Comparison of ENCODE assay signal across 18 cellular contexts in genomic region chr4:168805341-168805740, GRCh38.
DNase-seq lines count a peak whose midpoint lies in the region; ATAC-seq and TF ChIP-seq lines count a peak whose summit lies in the region.
"Had no signal": no experiment of that assay in that cellular context is flagged by ENCODE, and none has a peak within 500 bp of the region (broad histone marks: within the 10 kb centered on the region; RNA-seq: fewer than 3 reads in every experiment).

No MANE protein-coding gene starts in this region.

- ATAC-seq in heart right ventricle: no peak

- no peak overlapping the region for H2BK5ac ChIP-seq in mesenchymal stem cell (ENCODE audit: low read depth, low read length, poor library complexity, severe bottlenecking)

- H3K23ac ChIP-seq in mesenchymal stem cell (ENCODE audit: low read length in 2 of 2): no peak overlapping the region

- no peaks in the 10 kb centered on the region for H4K20me1 ChIP-seq in smooth muscle cell (ENCODE audit: low read depth)

- no peak overlapping the region for H4K8ac ChIP-seq in mesenchymal stem cell (ENCODE audit: low read length)

- peaks cover 94% of the 10 kb centered on the region for H3K79me2 ChIP-seq in smooth muscle cell (ENCODE audit: low read depth)

- no peaks in the 10 kb centered on the region for H3K36me3 ChIP-seq in left ventricle myocardium inferior
- H3K36me3 ChIP-seq in heart right ventricle: no peaks in the 10 kb centered on the region
- no peaks in the 10 kb centered on the region for H3K36me3 ChIP-seq in mesenchymal stem cell (ENCODE audit: control insufficient read depth in 1 of 2, insufficient read depth in 2 of 2, low read depth in 1 of 2, low read length in 2 of 2)
- no peaks in the 10 kb centered on the region for H3K36me3 ChIP-seq in smooth muscle cell (ENCODE audit: low read depth)

- H2BK12ac ChIP-seq in mesenchymal stem cell (ENCODE audit: low read length in 2 of 2): no peak overlapping the region

- H3K79me1 ChIP-seq in mesenchymal stem cell (replicated peaks; ENCODE audit: low read length, poor library complexity, severe bottlenecking): peaks cover 2% of the 10 kb centered on the region

- H2AK5ac ChIP-seq in mesenchymal stem cell (ENCODE audit: low read length, severe bottlenecking): peak overlapping the region; percentile 88

- peak overlapping the region; percentile 48 for H2BK15ac ChIP-seq in mesenchymal stem cell (ENCODE audit: low read depth, poor library complexity, severe bottlenecking)

- peak overlapping the region; percentile 38 for H3K27ac ChIP-seq in left ventricle myocardium inferior (replicated peaks)
- H3K27ac ChIP-seq in heart right ventricle: peak overlapping the region in 2 of 10 donors; percentile 12 to 39
- no peak overlapping the region for H3K27ac ChIP-seq in mesenchymal stem cell (ENCODE audit: low read length, poor library complexity, severe bottlenecking)
- peak overlapping the region; percentile 88 for H3K27ac ChIP-seq in smooth muscle cell (ENCODE audit: low read depth)
- H3K27ac ChIP-seq: HL-60 had no signal

- H3K4me1 ChIP-seq in left ventricle myocardium inferior (peaks cover 19% of the 10 kb centered on the region), heart right ventricle (peaks cover 0 to 32% (median 12%) of the 10 kb centered on the region in 9 donors), mesenchymal stem cell (ENCODE audit: control insufficient read depth, insufficient read depth, low read depth, low read length) (peaks cover 9% of the 10 kb centered on the region), smooth muscle cell (ENCODE audit: low read depth) (peaks cover 21% of the 10 kb centered on the region)

- peaks cover 23% of the 10 kb centered on the region for H3F3A ChIP-seq in smooth muscle cell (ENCODE audit: low read depth)

- no peak for TF ChIP-seq CTCF in left ventricle myocardium inferior (IDR thresholded peaks at IDR 0.05; ENCODE audit: borderline replicate concordance)
- TF ChIP-seq CTCF in heart right ventricle (IDR thresholded peaks at IDR 0.05): no peak
- no peak for TF ChIP-seq CTCF in choroid plexus epithelial cell (conservative IDR thresholded peaks at IDR 0.05; ENCODE audit: low read depth, low read length)
- TF ChIP-seq CTCF in smooth muscle cell (IDR thresholded peaks at IDR 0.05; ENCODE audit: borderline replicate concordance, insufficient read depth, poor library complexity, severe bottlenecking): no peak

- intact Hi-C loops in left ventricle myocardium inferior (cut with micrococcal nuclease): no loop called here
- intact Hi-C loops in heart right ventricle (cut with DNase I): no loop called here

- H3K9me3 ChIP-seq in left ventricle myocardium inferior (replicated peaks) (no peaks in the 10 kb centered on the region), heart right ventricle (peaks cover 0 to 3% (median 0%) of the 10 kb centered on the region in 11 donors), mesenchymal stem cell (ENCODE audit: control insufficient read depth, low read length) (no peaks in the 10 kb centered on the region), smooth muscle cell (replicated peaks; ENCODE audit: low read depth) (no peaks in the 10 kb centered on the region)

- H3K4me2 ChIP-seq in mesenchymal stem cell (ENCODE audit: low read length, poor library complexity, severe bottlenecking): no peak overlapping the region
- H3K4me2 ChIP-seq in smooth muscle cell: no peak overlapping the region

- DNase-seq in left ventricle myocardium inferior: no peak
- no peak for DNase-seq in heart right ventricle
- peak; percentile 73 for DNase-seq in choroid plexus epithelial cell (ENCODE audit: low read depth)
- DNase-seq in mesenchymal stem cell: peak; percentile 50
- no peak for DNase-seq in smooth muscle cell (lab: John Stamatoyannopoulos, UW; ENCODE audit: unreplicated experiment)
- DNase-seq in DMS53 (lab: John Stamatoyannopoulos, UW): no peak
- no peak for DNase-seq in AG20443 (ENCODE audit: low spot score)
- no peak for DNase-seq in stimulated activated CD4-positive, alpha-beta T cell treated with anti-CD3 and anti-CD28 coated beads, Interleukin-4, amount 100 ng/mL, for 4 hours
- DNase-seq: 8988T, GDM1, HCEC 1CT, NCI-H1105, NCI-H1694, NCI-H510A, NCI-H748 treated with DMSO at 0.1 percent for 48 hours, OCI-M1, Right ventricle myocardium superior had no signal

- 82 to 90% methylated on average over 5 of the region's 5 CpGs for WGBS in heart right ventricle, 2 donors
- 47% methylated on average over 5 of the region's 5 CpGs for WGBS in mesenchymal stem cell
- WGBS in smooth muscle cell (ENCODE audit: low lambda C conversion rate): 41% methylated on average over 5 of the region's 5 CpGs

- H3K27me3 ChIP-seq in left ventricle myocardium inferior (ENCODE audit: low read depth) (no peaks in the 10 kb centered on the region), heart right ventricle (no peaks in the 10 kb centered on the region), mesenchymal stem cell (ENCODE audit: control insufficient read depth in 1 of 2, insufficient read depth in 1 of 2, low read length in 2 of 2) (no peaks in the 10 kb centered on the region), smooth muscle cell (ENCODE audit: low read depth) (no peaks in the 10 kb centered on the region)

- H4K91ac ChIP-seq in mesenchymal stem cell (ENCODE audit: low read length): no peak overlapping the region

- H2BK120ac ChIP-seq in mesenchymal stem cell (ENCODE audit: low read depth, low read length): no peak overlapping the region

- H2AFZ ChIP-seq in mesenchymal stem cell (ENCODE audit: low read depth, low read length) (no peak overlapping the region), smooth muscle cell (ENCODE audit: low read depth) (no peak overlapping the region)

- H3K9ac ChIP-seq in mesenchymal stem cell (ENCODE audit: low read length) (no peak overlapping the region), smooth muscle cell (ENCODE audit: low read depth) (peak overlapping the region; percentile 8)

- H3K14ac ChIP-seq in mesenchymal stem cell (ENCODE audit: low read length in 2 of 2): no peak overlapping the region

- H3K18ac ChIP-seq in mesenchymal stem cell (ENCODE audit: low read depth in 1 of 2, low read length in 2 of 2): peak overlapping the region in 1 of 2 experiments; percentile 5

- H3K4ac ChIP-seq in mesenchymal stem cell (ENCODE audit: low read depth in 1 of 2, low read length in 2 of 2): no peak overlapping the region

- H3K4me3 ChIP-seq in left ventricle myocardium inferior (no peak overlapping the region), heart right ventricle (no peak overlapping the region), choroid plexus epithelial cell (ENCODE audit: low read depth, low read length) (no peak overlapping the region), mesenchymal stem cell (ENCODE audit: insufficient read depth in 1 of 2, low read depth in 1 of 2, low read length in 2 of 2) (no peak overlapping the region), smooth muscle cell (no peak overlapping the region)

Comparison
In these comparisons a context has a peak if more than half of its experiments do, and no peak if none do; other contexts are left out.
1. DNase-seq: peak in choroid plexus epithelial cell (single experiment) and mesenchymal stem cell (single experiment); none in left ventricle myocardium inferior (single experiment), heart right ventricle (0 of 2), smooth muscle cell (single experiment), DMS53 (single experiment), AG20443 (single experiment) and stimulated activated CD4-positive, alpha-beta T cell treated with anti-CD3 and anti-CD28 coated beads, Interleukin-4, amount 100 ng/mL, for 4 hours (0 of 2).